27 cellular contexts compared by ENCODE assay signal in genomic region chr3:182244222-182244971, GRCh38.
DNase-seq lines count a peak whose midpoint lies in the region; ATAC-seq and FAIRE-seq lines count a peak whose summit lies in the region.
"Had no signal": no experiment of that assay in that cellular context is flagged by ENCODE, and none has a peak within 500 bp of the region (broad histone marks: within the 10 kb centered on the region; RNA-seq: fewer than 3 reads in every experiment).

No MANE protein-coding gene starts in this region.

- no peak overlapping the region for H3K4me3 ChIP-seq in mesendoderm (ENCODE audit: low read length)
- H3K4me3 ChIP-seq in small intestine (ENCODE audit: low read depth in 1 of 2, low read length in 2 of 2): no peak overlapping the region
- H3K4me3 ChIP-seq: smooth muscle cell had no signal

- ATAC-seq in GM19328 (IDR thresholded peaks at IDR 0.05; ENCODE audit: unreplicated experiment): no peak
- no peak for ATAC-seq in GM18498 (IDR thresholded peaks at IDR 0.05; ENCODE audit: unreplicated experiment)
- ATAC-seq: activated T-cell treated with anti-CD3 and anti-CD28 coated beads, Interleukin-2, amount 50 U/mL, for 72 hours; foreskin keratinocyte; PC-3; stimulated activated naive B cell treated with anti-CD40 and anti-IgM and Interleukin-4, amounts not matched to agents 10 μg/mL and 1 μg/mL and 100 μg/mL, for 72 hours had no signal

- H3K36me3 ChIP-seq in mesendoderm (ENCODE audit: control insufficient read depth, insufficient read depth, low read length) (no peaks in the 10 kb centered on the region), small intestine (ENCODE audit: control insufficient read depth in 2 of 2, insufficient read depth in 2 of 2, low read length in 2 of 2) (no peaks in the 10 kb centered on the region)

- no peak overlapping the region for H4K5ac ChIP-seq in mesendoderm (ENCODE audit: low read length)

- no peak overlapping the region for H3K4me2 ChIP-seq in mesendoderm (ENCODE audit: low read length)
- H3K4me2 ChIP-seq: smooth muscle cell had no signal

- H2AK5ac ChIP-seq in mesendoderm (ENCODE audit: low read length): no peak overlapping the region

- no peak overlapping the region for H3K9ac ChIP-seq in mesendoderm (ENCODE audit: low read length)

- H3K4ac ChIP-seq in mesendoderm (ENCODE audit: low read depth, low read length): no peak overlapping the region

- H3K9me3 ChIP-seq in small intestine (ENCODE audit: control insufficient read depth, low read depth): no peaks in the 10 kb centered on the region

- H2BK15ac ChIP-seq in mesendoderm (replicated peaks; ENCODE audit: low read depth): no peak overlapping the region

- no peak overlapping the region for H2BK120ac ChIP-seq in mesendoderm (ENCODE audit: low read depth, low read length)

- no peak overlapping the region for H3K18ac ChIP-seq in mesendoderm (ENCODE audit: low read length)

- H3K27ac ChIP-seq in mesendoderm (ENCODE audit: low read depth, low read length) (no peak overlapping the region), small intestine (ENCODE audit: low read depth in 1 of 2, low read length in 1 of 2) (no peak overlapping the region)
- H3K27ac ChIP-seq: foreskin keratinocyte had no signal

- H2BK5ac ChIP-seq in mesendoderm (ENCODE audit: low read length): no peak overlapping the region

- H3K4me1 ChIP-seq in mesendoderm (ENCODE audit: control insufficient read depth, low read depth, low read length): no peaks in the 10 kb centered on the region
- no peaks in the 10 kb centered on the region for H3K4me1 ChIP-seq in small intestine (ENCODE audit: control insufficient read depth in 2 of 2, insufficient read depth in 1 of 2, low read depth in 1 of 2, low read length in 1 of 2)
- H3K4me1 ChIP-seq: foreskin keratinocyte had no signal

- no peak for FAIRE-seq in small intestine (lab: Jason Lieb, UNC)
- FAIRE-seq: kidney had no signal

- no peaks in the 10 kb centered on the region for H3K79me1 ChIP-seq in mesendoderm (ENCODE audit: low read length)

- no peaks in the 10 kb centered on the region for H3K27me3 ChIP-seq in mesendoderm (ENCODE audit: insufficient read depth, low read length, poor library complexity)
- no peaks in the 10 kb centered on the region for H3K27me3 ChIP-seq in small intestine (ENCODE audit: control insufficient read depth in 2 of 2, insufficient read depth in 2 of 2, low read length in 2 of 2)
- H3K27me3 ChIP-seq: foreskin keratinocyte had no signal

- no peak overlapping the region for H3K23ac ChIP-seq in mesendoderm (ENCODE audit: low read length)

- no CpG with 5 or more reads among the region's 4 CpGs for WGBS in mesendoderm (ENCODE audit: extremely low coverage, insufficient coverage, low lambda C conversion rate)
- 77 to 88% (median 80%) methylated on average over 4 of the region's 4 CpGs for WGBS in small intestine, 3 donors

- no peak overlapping the region for H4K8ac ChIP-seq in mesendoderm (ENCODE audit: low read depth, low read length)

- no peaks in the 10 kb centered on the region for H3K79me2 ChIP-seq in mesendoderm (ENCODE audit: control insufficient read depth, insufficient read depth, low read length)

- no peak overlapping the region for H3K56ac ChIP-seq in mesendoderm (ENCODE audit: low read length)

- DNase-seq in amygdala (lab: John Stamatoyannopoulos, UW): peak in 35 of 56 donors; percentile 5 to 85 (median 46)
- peak; percentile 76 for DNase-seq in globus pallidus (ENCODE audit: low spot score)
- peak; percentile 33 for DNase-seq in mesendoderm
- DNase-seq in small intestine: peak; percentile 31
- DNase-seq in CD1c-positive myeloid dendritic cell (ENCODE audit: extremely low spot score): no peak
- DNase-seq in GOT3 (lab: John Stamatoyannopoulos, UW): no peak
- DNase-seq: activated CD4-positive, alpha-beta T cell treated with anti-CD3 and anti-CD28 coated beads for 1 hour; activated naive CD4-positive, alpha-beta T cell treated with anti-CD3 and anti-CD28 coated beads, Interleukin-2, amount 10 ng/mL, durations not matched to agents 7 days and 5 days; activated T-cell treated with anti-CD3 and anti-CD28 coated beads, Interleukin-2, amount 50 U/mL, for 72 hours; aorta; CD4-positive, alpha-beta memory T cell; central memory CD4-positive, alpha-beta T cell; foreskin keratinocyte; HFFc6; Kasumi-1; kidney; NCI-H2029 treated with DMSO at 0.1 percent for 48 hours; NCI-H345; NCI-H82; PC-3; SHP77 treated with DMSO at 0.1 percent for 48 hours; stimulated activated CD4-positive, alpha-beta T cell treated with anti-CD3 and anti-CD28 coated beads, Interleukin-2, amount 100 ng/mL, for 48 hours; stimulated activated naive B cell treated with anti-CD40 and anti-IgM and Interleukin-4, amounts not matched to agents 10 μg/mL and 1 μg/mL and 100 μg/mL, for 72 hours; SW 1271 had no signal

Comparison
In these comparisons a context has a peak if more than half of its experiments do, and no peak if none do; other contexts are left out.
1. DNase-seq: peak in amygdala (35 of 56), globus pallidus (single experiment), mesendoderm (single experiment) and small intestine (single experiment); none in CD1c-positive myeloid dendritic cell (single experiment) and GOT3 (single experiment).